ENCODE assay signal across 1 cellular context in the genomic region with DNA sequence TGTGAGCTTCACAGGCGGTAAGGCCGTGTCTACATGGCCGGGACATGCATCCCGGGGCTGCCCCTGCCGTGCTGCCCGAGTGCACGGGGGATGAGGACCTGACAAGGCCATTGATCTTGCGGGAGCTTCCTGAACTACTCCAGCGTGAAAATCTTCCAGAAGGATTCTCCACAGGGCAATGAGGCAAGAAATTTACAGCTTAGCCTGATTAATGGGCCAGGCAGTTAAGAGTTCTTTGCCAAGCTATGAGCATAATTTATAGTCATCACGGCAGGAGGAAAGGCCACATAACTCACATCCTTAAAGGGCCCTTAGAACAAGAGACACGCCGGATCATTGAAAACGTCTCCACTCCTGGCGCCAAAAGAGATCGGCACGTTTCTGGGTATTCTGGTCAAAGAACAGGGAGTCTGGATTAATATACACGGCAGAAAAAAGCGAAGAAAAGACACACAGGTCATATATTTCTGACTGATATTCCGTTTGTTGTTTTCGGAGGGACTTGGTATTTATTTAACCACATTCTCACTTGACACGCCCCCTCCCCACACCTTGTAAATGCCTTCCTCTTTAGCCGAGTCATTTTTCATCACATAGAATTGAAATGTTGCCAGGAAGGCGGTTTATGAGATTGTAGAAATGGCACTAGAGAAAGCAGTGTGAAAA.
TF ChIP-seq lines count a peak whose summit lies in the region.

No MANE protein-coding gene starts in this region.

TF ChIP-seq in HEK293, 187 proteins besides CTCF, POLR2A, EP300 and RAD21 (continued from another document):
- no peak for TF ChIP-seq ZNF560 (tag by site-specific recombination; IDR thresholded peaks at IDR 0.05; ENCODE audit: borderline replicate concordance)
- TF ChIP-seq ZNF555 (tag by site-specific recombination; conservative IDR thresholded peaks at IDR 0.05), result no peak
- TF ChIP-seq ZBTB48 (tag by site-specific recombination; IDR thresholded peaks at IDR 0.05), result no peak; the same call in 1 of the 2 replicates
- TF ChIP-seq, protein P1, sequence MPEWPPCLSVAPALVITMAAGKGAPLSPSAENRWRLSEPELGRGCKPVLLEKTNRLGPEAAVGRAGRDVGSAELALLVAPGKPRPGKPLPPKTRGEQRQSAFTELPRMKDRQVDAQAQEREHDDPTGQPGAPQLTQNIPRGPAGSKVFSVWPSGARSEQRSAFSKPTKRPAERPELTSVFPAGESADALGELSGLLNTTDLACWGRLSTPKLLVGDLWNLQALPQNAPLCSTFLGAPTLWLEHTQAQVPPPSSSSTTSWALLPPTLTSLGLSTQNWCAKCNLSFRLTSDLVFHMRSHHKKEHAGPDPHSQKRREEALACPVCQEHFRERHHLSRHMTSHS (tag by site-specific recombination; IDR thresholded peaks at IDR 0.05), result peak; percentile 67; the same call in 1 of the 2 replicates
- no peak for TF ChIP-seq ZBTB6 (tag by site-specific recombination; IDR thresholded peaks at IDR 0.05)
- TF ChIP-seq ZNF211 (tag by site-specific recombination; IDR thresholded peaks at IDR 0.05; ENCODE audit: low read depth), result no peak
- TF ChIP-seq ZNF366 (tag by site-specific recombination; conservative IDR thresholded peaks at IDR 0.05), result peak; percentile 88
- peak; percentile 99 for TF ChIP-seq SP7 (tag by site-specific recombination; IDR thresholded peaks at IDR 0.05)
- TF ChIP-seq PBX3 (CRISPR knock-in tag; IDR thresholded peaks at IDR 0.05), result no peak
- no peak for TF ChIP-seq GLI4 (tag by site-specific recombination; IDR thresholded peaks at IDR 0.05)
- TF ChIP-seq ZNF214 (tag by site-specific recombination; IDR thresholded peaks at IDR 0.05; ENCODE audit: borderline replicate concordance), result no peak; the same call in 1 of the 2 replicates
- TF ChIP-seq ZNF654 (tag by site-specific recombination; IDR thresholded peaks at IDR 0.05; ENCODE audit: low read depth), result no peak
- TF ChIP-seq ZNF521 (tag by site-specific recombination; IDR thresholded peaks at IDR 0.05), result no peak
- no peak for TF ChIP-seq ZNF776 (tag by site-specific recombination; IDR thresholded peaks at IDR 0.05; ENCODE audit: borderline replicate concordance)
- no peak for TF ChIP-seq ZNF155 (tag by site-specific recombination; IDR thresholded peaks at IDR 0.05)
- no peak for TF ChIP-seq ZNF133 (tag by site-specific recombination; IDR thresholded peaks at IDR 0.05)
- TF ChIP-seq ZNF664 (tag by site-specific recombination; IDR thresholded peaks at IDR 0.05), result peak; percentile 57; the same call in 1 of the 2 replicates
- TF ChIP-seq ZNF248 (tag by site-specific recombination; IDR thresholded peaks at IDR 0.05), result no peak
- no peak for TF ChIP-seq ZNF701 (tag by site-specific recombination; IDR thresholded peaks at IDR 0.05)
- 0 out of 2 replicates have a peak, but pooled peaks have one; percentile 45 for TF ChIP-seq TSHZ1 (tag by site-specific recombination; IDR thresholded peaks at IDR 0.05; ENCODE audit: borderline replicate concordance)
- peak; percentile 85 for TF ChIP-seq GLIS1 (tag by site-specific recombination; IDR thresholded peaks at IDR 0.05)
- TF ChIP-seq SCRT1 (tag by site-specific recombination; IDR thresholded peaks at IDR 0.05; ENCODE audit: borderline replicate concordance), result 0 out of 2 replicates have a peak, but pooled peaks have one; percentile 16
- TF ChIP-seq ZSCAN30 (tag by site-specific recombination; IDR thresholded peaks at IDR 0.05), result peak; percentile 77
- TF ChIP-seq YY2 (tag by site-specific recombination; IDR thresholded peaks at IDR 0.05), result no peak
- peak; percentile 92 for TF ChIP-seq ZNF692 (tag by site-specific recombination; IDR thresholded peaks at IDR 0.05)
- TF ChIP-seq ZNF529 (tag by site-specific recombination; IDR thresholded peaks at IDR 0.05; ENCODE audit: insufficient replicate concordance), result no peak
- TF ChIP-seq GLIS2 (tag by site-specific recombination; IDR thresholded peaks at IDR 0.05), result no peak
- peak; percentile 98 for TF ChIP-seq ZNF335 (tag by site-specific recombination; conservative IDR thresholded peaks at IDR 0.05)
- TF ChIP-seq ZNF112 (tag by site-specific recombination; IDR thresholded peaks at IDR 0.05), result no peak
- TF ChIP-seq ZBTB44 (tag by site-specific recombination; IDR thresholded peaks at IDR 0.05), result peak; percentile 42; the same call in 1 of the 2 replicates
- TF ChIP-seq ZNF391 (tag by site-specific recombination; IDR thresholded peaks at IDR 0.05; ENCODE audit: borderline replicate concordance, low read depth), result peak; percentile 10; the same call in 1 of the 2 replicates
- peak; percentile 78 for TF ChIP-seq ZNF18 (tag by site-specific recombination; IDR thresholded peaks at IDR 0.05)
- no peak for TF ChIP-seq ZNF202 (tag by site-specific recombination; IDR thresholded peaks at IDR 0.05; ENCODE audit: borderline replicate concordance)
- no peak for TF ChIP-seq ZNF174 (tag by site-specific recombination; IDR thresholded peaks at IDR 0.05)
- TF ChIP-seq, protein P2, sequence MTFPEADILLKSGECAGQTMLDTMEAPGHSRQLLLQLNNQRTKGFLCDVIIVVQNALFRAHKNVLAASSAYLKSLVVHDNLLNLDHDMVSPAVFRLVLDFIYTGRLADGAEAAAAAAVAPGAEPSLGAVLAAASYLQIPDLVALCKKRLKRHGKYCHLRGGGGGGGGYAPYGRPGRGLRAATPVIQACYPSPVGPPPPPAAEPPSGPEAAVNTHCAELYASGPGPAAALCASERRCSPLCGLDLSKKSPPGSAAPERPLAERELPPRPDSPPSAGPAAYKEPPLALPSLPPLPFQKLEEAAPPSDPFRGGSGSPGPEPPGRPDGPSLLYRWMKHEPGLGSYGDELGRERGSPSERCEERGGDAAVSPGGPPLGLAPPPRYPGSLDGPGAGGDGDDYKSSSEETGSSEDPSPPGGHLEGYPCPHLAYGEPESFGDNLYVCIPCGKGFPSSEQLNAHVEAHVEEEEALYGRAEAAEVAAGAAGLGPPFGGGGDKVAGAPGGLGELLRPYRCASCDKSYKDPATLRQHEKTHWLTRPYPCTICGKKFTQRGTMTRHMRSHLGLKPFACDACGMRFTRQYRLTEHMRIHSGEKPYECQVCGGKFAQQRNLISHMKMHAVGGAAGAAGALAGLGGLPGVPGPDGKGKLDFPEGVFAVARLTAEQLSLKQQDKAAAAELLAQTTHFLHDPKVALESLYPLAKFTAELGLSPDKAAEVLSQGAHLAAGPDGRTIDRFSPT (tag by site-specific recombination; IDR thresholded peaks at IDR 0.05), result no peak
- no peak for TF ChIP-seq ZNF350 (tag by site-specific recombination; IDR thresholded peaks at IDR 0.05)
- peak; percentile 79 for TF ChIP-seq ZNF558 (tag by site-specific recombination; IDR thresholded peaks at IDR 0.05)
